ENCODE assay signal across 1 cellular context in genomic region chr2:101328474-101329007, GRCh38.
TF ChIP-seq lines count a peak whose summit lies in the region.

No MANE protein-coding gene starts in this region.

TF ChIP-seq in H1, 55 proteins besides CTCF, POLR2A, EP300 and RAD21 (continued from another document):
- TF ChIP-seq ATF3 (IDR thresholded peaks at IDR 0.05; ENCODE audit: insufficient read depth, low read depth, low read length) = no peak
- no peak for TF ChIP-seq KDM1A (IDR thresholded peaks at IDR 0.05; ENCODE audit: borderline replicate concordance, low read length)
- TF ChIP-seq FOSL1 (IDR thresholded peaks at IDR 0.05; ENCODE audit: insufficient read depth, low read depth, low read length) = no peak
- no peak for TF ChIP-seq BRCA1 (IDR thresholded peaks at IDR 0.05; ENCODE audit: low read depth, low read length)
- no peak for TF ChIP-seq GABPA (IDR thresholded peaks at IDR 0.05; ENCODE audit: borderline replicate concordance, insufficient read depth, low read length)
- no peak for TF ChIP-seq HDAC2 (IDR thresholded peaks at IDR 0.05; ENCODE audit: borderline replicate concordance in 1 of 2, low read depth in 2 of 2, low read length in 2 of 2)
- TF ChIP-seq RNF2 (IDR thresholded peaks at IDR 0.05; ENCODE audit: borderline replicate concordance, low read depth, low read length, missing control alignments, poor library complexity, severe bottlenecking) = no peak
- no peak for TF ChIP-seq CTBP2 (IDR thresholded peaks at IDR 0.05; ENCODE audit: borderline replicate concordance, insufficient read depth, insufficient read length, low read length)
- no peak for TF ChIP-seq SP1 (IDR thresholded peaks at IDR 0.05; ENCODE audit: low read depth, low read length)
- no peak for TF ChIP-seq KDM5A (IDR thresholded peaks at IDR 0.05; ENCODE audit: low read length)
- TF ChIP-seq TCF12 (IDR thresholded peaks at IDR 0.05; ENCODE audit: low read depth, low read length) = no peak
- no peak for TF ChIP-seq SIN3A (conservative IDR thresholded peaks at IDR 0.05 in 1 of 2, IDR thresholded peaks at IDR 0.05 in 1 of 2; ENCODE audit: low read depth in 1 of 2, low read length in 2 of 2)
